In the genomic region with DNA sequence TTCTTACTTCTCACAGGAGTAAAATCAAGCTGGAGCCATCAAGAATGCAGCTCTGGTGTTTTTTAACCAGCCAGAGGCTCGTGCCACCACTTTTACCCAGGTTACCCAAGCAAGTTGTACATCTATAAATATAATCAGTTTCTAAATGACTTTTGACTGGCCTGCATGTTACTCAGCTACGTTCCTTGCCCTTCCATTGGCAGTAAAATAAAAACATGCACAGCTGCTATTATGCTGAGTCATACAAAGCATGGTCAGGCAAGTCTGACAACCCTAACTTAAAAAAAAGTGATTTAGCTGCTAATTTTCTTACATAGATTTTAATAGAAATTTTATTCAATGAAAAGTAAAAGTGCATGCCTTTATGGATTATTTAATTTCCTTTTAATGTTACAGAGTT, we compare ENCODE assay signal across 9 cellular contexts.
DNase-seq lines count a peak whose midpoint lies in the region; ATAC-seq, FAIRE-seq and TF ChIP-seq lines count a peak whose summit lies in the region.
"Had no signal": no experiment of that assay in that cellular context is flagged by ENCODE, and none has a peak within 500 bp of the region (broad histone marks: within the 10 kb centered on the region; RNA-seq: fewer than 3 reads in every experiment).

No MANE protein-coding gene starts in this region.

- ATAC-seq in A549 (peak in 1 of 2 experiments; percentile 43; a peak in 1 of 6 replicates), GM19463 (IDR thresholded peaks at IDR 0.05; ENCODE audit: unreplicated experiment) (peak; percentile 99), HG03432 (IDR thresholded peaks at IDR 0.05; ENCODE audit: unreplicated experiment) (peak; percentile 99)

- CTCF ChIA-PET in A549 (lab: Yijun Ruan, JAX), result no interaction called here

- no peak for FAIRE-seq in A549 (lab: Jason Lieb, UNC)
- FAIRE-seq in HTR-8/SVneo (lab: Jason Lieb, UNC), result no peak

- POLR2A ChIA-PET in A549 (lab: Yijun Ruan, JAX), result no interaction called here

- H3K27ac ChIP-seq in A549 (peak overlapping the region in 1 of 2 experiments; percentile 46; a peak in 1 of 6 replicates), adrenal gland (no peak overlapping the region)
- H3K27ac ChIP-seq: BLaER1 had no signal

- H3K27me3 ChIP-seq in adrenal gland, result no peaks in the 10 kb centered on the region
- H3K27me3 ChIP-seq: BLaER1 had no signal

- TF ChIP-seq RAD21 in A549 (conservative IDR thresholded peaks at IDR 0.05 in 1 of 2, IDR thresholded peaks at IDR 0.05 in 1 of 2), result no peak

- H3K4me3 ChIP-seq in A549 (no peak overlapping the region), adrenal gland (no peak overlapping the region)
- H3K4me3 ChIP-seq: BLaER1 had no signal

- H3K36me3 ChIP-seq in adrenal gland (replicated peaks in 1 of 2), result no peaks in the 10 kb centered on the region
- H3K36me3 ChIP-seq: BLaER1 had no signal

- TF ChIP-seq EP300 in A549 (IDR thresholded peaks at IDR 0.05), result no peak

- peak in 1 of 2 experiments; percentile 29 for DNase-seq in A549 (ENCODE audit: low read depth in 1 of 2, low spot score in 1 of 2)
- peak; percentile 52 for DNase-seq in cerebellar cortex (ENCODE audit: low spot score)
- no peak for DNase-seq in NCI-H748 treated with DMSO at 0.1 percent for 48 hours (lab: John Stamatoyannopoulos, UW)
- DNase-seq in adrenal gland, result no peak
- no peak for DNase-seq in HTR-8/SVneo (ENCODE audit: insufficient read length, low spot score)
- no peak for DNase-seq in head of caudate nucleus

- TF ChIP-seq POLR2A in A549 (IDR thresholded peaks at IDR 0.05; ENCODE audit: low read length), result no peak
- no peak for TF ChIP-seq POLR2A in adrenal gland (IDR thresholded peaks at IDR 0.05)

- H3K9me3 ChIP-seq in A549, result no peaks in the 10 kb centered on the region
- no peaks in the 10 kb centered on the region for H3K9me3 ChIP-seq in adrenal gland (replicated peaks in 1 of 3)
- H3K9me3 ChIP-seq: BLaER1 had no signal

- 23% methylated on average over 2 of the region's 2 CpGs for WGBS in A549 (ENCODE audit: missing lambda C conversion rate)
- 21 to 44% (median 34%) methylated on average over 2 of the region's 2 CpGs for WGBS in adrenal gland, 4 donors

- intact Hi-C loops in adrenal gland (cut with DNase I) (no loop called here), head of caudate nucleus (cut with DNase I) (no loop called here)

- H3K4me1 ChIP-seq in A549 (peaks cover 6% of the 10 kb centered on the region; the same call in 1 of the 3 replicates), adrenal gland (replicated peaks in 1 of 2) (no peaks in the 10 kb centered on the region)
- H3K4me1 ChIP-seq: BLaER1 had no signal

- TF ChIP-seq CTCF in A549 (IDR thresholded peaks at IDR 0.05) (no peak), adrenal gland (IDR thresholded peaks at IDR 0.05) (no peak)

- H3K4me2 ChIP-seq in A549, result peak overlapping the region; percentile 31; the same call in 1 of the 3 replicates
- H3K4me2 ChIP-seq: BLaER1 had no signal

TF ChIP-seq in A549, 52 proteins besides CTCF, POLR2A, EP300 and RAD21:
- TF ChIP-seq EHF (CRISPR knock-in tag; IDR thresholded peaks at IDR 0.05) (no peak), HOXA7 (CRISPR knock-in tag; IDR thresholded peaks at IDR 0.05) (no peak), NFE2L2 (conservative IDR thresholded peaks at IDR 0.05; ENCODE audit: low read length) (peak; percentile 85), POLR2AphosphoS2 (conservative IDR thresholded peaks at IDR 0.05; ENCODE audit: low read length) (no peak), FOSB (CRISPR knock-in tag; IDR thresholded peaks at IDR 0.05) (no peak), MAFK (IDR thresholded peaks at IDR 0.05; ENCODE audit: partially characterized antibody) (peak; percentile 88), FOSL2 (IDR thresholded peaks at IDR 0.05) (no peak), FOSL2 (CRISPR knock-in tag; IDR thresholded peaks at IDR 0.05) (no peak), KDM1A (IDR thresholded peaks at IDR 0.05; ENCODE audit: low read depth) (no peak), NPAS2 (CRISPR knock-in tag; IDR thresholded peaks at IDR 0.05; ENCODE audit: borderline replicate concordance) (no peak)
- TF ChIP-seq, protein P1, sequence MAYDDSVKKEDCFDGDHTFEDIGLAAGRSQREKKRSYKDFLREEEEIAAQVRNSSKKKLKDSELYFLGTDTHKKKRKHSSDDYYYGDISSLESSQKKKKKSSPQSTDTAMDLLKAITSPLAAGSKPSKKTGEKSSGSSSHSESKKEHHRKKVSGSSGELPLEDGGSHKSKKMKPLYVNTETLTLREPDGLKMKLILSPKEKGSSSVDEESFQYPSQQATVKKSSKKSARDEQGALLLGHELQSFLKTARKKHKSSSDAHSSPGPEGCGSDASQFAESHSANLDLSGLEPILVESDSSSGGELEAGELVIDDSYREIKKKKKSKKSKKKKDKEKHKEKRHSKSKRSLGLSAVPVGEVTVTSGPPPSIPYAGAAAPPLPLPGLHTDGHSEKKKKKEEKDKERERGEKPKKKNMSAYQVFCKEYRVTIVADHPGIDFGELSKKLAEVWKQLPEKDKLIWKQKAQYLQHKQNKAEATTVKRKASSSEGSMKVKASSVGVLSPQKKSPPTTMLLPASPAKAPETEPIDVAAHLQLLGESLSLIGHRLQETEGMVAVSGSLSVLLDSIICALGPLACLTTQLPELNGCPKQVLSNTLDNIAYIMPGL (CRISPR knock-in tag; IDR thresholded peaks at IDR 0.05; ENCODE audit: borderline replicate concordance), result no peak
- TF ChIP-seq, protein P2, sequence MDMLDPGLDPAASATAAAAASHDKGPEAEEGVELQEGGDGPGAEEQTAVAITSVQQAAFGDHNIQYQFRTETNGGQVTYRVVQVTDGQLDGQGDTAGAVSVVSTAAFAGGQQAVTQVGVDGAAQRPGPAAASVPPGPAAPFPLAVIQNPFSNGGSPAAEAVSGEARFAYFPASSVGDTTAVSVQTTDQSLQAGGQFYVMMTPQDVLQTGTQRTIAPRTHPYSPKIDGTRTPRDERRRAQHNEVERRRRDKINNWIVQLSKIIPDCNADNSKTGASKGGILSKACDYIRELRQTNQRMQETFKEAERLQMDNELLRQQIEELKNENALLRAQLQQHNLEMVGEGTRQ (IDR thresholded peaks at IDR 0.05), result no peak
